1 cellular context compared by ENCODE assay signal in genomic region chr1:231194843-231195516, GRCh38.
TF ChIP-seq lines count a peak whose summit lies in the region.

No MANE protein-coding gene starts in this region.

TF ChIP-seq in K562, 482 proteins besides CTCF, POLR2A, EP300 and RAD21 (continued from another document and continues in another):
- TF ChIP-seq, protein P1, sequence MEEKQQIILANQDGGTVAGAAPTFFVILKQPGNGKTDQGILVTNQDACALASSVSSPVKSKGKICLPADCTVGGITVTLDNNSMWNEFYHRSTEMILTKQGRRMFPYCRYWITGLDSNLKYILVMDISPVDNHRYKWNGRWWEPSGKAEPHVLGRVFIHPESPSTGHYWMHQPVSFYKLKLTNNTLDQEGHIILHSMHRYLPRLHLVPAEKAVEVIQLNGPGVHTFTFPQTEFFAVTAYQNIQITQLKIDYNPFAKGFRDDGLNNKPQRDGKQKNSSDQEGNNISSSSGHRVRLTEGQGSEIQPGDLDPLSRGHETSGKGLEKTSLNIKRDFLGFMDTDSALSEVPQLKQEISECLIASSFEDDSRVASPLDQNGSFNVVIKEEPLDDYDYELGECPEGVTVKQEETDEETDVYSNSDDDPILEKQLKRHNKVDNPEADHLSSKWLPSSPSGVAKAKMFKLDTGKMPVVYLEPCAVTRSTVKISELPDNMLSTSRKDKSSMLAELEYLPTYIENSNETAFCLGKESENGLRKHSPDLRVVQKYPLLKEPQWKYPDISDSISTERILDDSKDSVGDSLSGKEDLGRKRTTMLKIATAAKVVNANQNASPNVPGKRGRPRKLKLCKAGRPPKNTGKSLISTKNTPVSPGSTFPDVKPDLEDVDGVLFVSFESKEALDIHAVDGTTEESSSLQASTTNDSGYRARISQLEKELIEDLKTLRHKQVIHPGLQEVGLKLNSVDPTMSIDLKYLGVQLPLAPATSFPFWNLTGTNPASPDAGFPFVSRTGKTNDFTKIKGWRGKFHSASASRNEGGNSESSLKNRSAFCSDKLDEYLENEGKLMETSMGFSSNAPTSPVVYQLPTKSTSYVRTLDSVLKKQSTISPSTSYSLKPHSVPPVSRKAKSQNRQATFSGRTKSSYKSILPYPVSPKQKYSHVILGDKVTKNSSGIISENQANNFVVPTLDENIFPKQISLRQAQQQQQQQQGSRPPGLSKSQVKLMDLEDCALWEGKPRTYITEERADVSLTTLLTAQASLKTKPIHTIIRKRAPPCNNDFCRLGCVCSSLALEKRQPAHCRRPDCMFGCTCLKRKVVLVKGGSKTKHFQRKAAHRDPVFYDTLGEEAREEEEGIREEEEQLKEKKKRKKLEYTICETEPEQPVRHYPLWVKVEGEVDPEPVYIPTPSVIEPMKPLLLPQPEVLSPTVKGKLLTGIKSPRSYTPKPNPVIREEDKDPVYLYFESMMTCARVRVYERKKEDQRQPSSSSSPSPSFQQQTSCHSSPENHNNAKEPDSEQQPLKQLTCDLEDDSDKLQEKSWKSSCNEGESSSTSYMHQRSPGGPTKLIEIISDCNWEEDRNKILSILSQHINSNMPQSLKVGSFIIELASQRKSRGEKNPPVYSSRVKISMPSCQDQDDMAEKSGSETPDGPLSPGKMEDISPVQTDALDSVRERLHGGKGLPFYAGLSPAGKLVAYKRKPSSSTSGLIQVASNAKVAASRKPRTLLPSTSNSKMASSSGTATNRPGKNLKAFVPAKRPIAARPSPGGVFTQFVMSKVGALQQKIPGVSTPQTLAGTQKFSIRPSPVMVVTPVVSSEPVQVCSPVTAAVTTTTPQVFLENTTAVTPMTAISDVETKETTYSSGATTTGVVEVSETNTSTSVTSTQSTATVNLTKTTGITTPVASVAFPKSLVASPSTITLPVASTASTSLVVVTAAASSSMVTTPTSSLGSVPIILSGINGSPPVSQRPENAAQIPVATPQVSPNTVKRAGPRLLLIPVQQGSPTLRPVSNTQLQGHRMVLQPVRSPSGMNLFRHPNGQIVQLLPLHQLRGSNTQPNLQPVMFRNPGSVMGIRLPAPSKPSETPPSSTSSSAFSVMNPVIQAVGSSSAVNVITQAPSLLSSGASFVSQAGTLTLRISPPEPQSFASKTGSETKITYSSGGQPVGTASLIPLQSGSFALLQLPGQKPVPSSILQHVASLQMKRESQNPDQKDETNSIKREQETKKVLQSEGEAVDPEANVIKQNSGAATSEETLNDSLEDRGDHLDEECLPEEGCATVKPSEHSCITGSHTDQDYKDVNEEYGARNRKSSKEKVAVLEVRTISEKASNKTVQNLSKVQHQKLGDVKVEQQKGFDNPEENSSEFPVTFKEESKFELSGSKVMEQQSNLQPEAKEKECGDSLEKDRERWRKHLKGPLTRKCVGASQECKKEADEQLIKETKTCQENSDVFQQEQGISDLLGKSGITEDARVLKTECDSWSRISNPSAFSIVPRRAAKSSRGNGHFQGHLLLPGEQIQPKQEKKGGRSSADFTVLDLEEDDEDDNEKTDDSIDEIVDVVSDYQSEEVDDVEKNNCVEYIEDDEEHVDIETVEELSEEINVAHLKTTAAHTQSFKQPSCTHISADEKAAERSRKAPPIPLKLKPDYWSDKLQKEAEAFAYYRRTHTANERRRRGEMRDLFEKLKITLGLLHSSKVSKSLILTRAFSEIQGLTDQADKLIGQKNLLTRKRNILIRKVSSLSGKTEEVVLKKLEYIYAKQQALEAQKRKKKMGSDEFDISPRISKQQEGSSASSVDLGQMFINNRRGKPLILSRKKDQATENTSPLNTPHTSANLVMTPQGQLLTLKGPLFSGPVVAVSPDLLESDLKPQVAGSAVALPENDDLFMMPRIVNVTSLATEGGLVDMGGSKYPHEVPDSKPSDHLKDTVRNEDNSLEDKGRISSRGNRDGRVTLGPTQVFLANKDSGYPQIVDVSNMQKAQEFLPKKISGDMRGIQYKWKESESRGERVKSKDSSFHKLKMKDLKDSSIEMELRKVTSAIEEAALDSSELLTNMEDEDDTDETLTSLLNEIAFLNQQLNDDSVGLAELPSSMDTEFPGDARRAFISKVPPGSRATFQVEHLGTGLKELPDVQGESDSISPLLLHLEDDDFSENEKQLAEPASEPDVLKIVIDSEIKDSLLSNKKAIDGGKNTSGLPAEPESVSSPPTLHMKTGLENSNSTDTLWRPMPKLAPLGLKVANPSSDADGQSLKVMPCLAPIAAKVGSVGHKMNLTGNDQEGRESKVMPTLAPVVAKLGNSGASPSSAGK (IDR thresholded peaks at IDR 0.05): peak; percentile 61
- peak; percentile 79 for TF ChIP-seq FOSL1 (tag; conservative IDR thresholded peaks at IDR 0.05)
- peak; percentile 74; the same call in 1 of the 2 replicates for TF ChIP-seq HES1 (IDR thresholded peaks at IDR 0.05; ENCODE audit: low read depth)
- TF ChIP-seq HCFC1 (IDR thresholded peaks at IDR 0.05; ENCODE audit: low read depth, low read length): no peak
- TF ChIP-seq ZKSCAN8 (CRISPR knock-in tag; IDR thresholded peaks at IDR 0.05): no peak
- TF ChIP-seq NFRKB (IDR thresholded peaks at IDR 0.05; ENCODE audit: low read depth): no peak
- peak; percentile 45 for TF ChIP-seq ZFX (CRISPR knock-in tag; IDR thresholded peaks at IDR 0.05)
- TF ChIP-seq CXXC5 (CRISPR knock-in tag; IDR thresholded peaks at IDR 0.05): peak; percentile 46
- TF ChIP-seq SRSF3 (IDR thresholded peaks at IDR 0.05; ENCODE audit: insufficient read depth, low read length): no peak
- peak; percentile 51; the same call in 1 of the 2 replicates for TF ChIP-seq DMBX1 (CRISPR knock-in tag; IDR thresholded peaks at IDR 0.05; ENCODE audit: borderline replicate concordance)
- TF ChIP-seq, protein P2, sequence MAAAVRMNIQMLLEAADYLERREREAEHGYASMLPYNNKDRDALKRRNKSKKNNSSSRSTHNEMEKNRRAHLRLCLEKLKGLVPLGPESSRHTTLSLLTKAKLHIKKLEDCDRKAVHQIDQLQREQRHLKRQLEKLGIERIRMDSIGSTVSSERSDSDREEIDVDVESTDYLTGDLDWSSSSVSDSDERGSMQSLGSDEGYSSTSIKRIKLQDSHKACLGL (CRISPR knock-in tag; IDR thresholded peaks at IDR 0.05; ENCODE audit: borderline replicate concordance, poor library complexity, severe bottlenecking): no peak
- no peak for TF ChIP-seq ELK3 (CRISPR knock-in tag; IDR thresholded peaks at IDR 0.05)
- no peak for TF ChIP-seq KHSRP (IDR thresholded peaks at IDR 0.05)
- no peak for TF ChIP-seq ZNF280A (IDR thresholded peaks at IDR 0.05; ENCODE audit: low read depth, partially characterized antibody)
- peak; percentile 47; the same call in 1 of the 2 replicates for TF ChIP-seq ARID1B (IDR thresholded peaks at IDR 0.05)
- TF ChIP-seq CBFA2T3 (IDR thresholded peaks at IDR 0.05): peak; percentile 81
- TF ChIP-seq, protein P3, sequence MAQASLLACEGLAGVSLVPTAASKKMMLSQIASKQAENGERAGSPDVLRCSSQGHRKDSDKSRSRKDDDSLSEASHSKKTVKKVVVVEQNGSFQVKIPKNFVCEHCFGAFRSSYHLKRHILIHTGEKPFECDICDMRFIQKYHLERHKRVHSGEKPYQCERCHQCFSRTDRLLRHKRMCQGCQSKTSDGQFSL (CRISPR knock-in tag; IDR thresholded peaks at IDR 0.05): no peak
- TF ChIP-seq, protein P3 (tag; IDR thresholded peaks at IDR 0.05): no peak
- peak; percentile 31; the same call in 1 of the 2 replicates for TF ChIP-seq MYC (IDR thresholded peaks at IDR 0.05; ENCODE audit: low read depth, low read length)
- no peak for TF ChIP-seq MYC (CRISPR knock-in tag; IDR thresholded peaks at IDR 0.05; ENCODE audit: borderline replicate concordance, low read depth)
- no peak for TF ChIP-seq ZNF79 (CRISPR knock-in tag; IDR thresholded peaks at IDR 0.05; ENCODE audit: low read depth)
- TF ChIP-seq NR3C1 (CRISPR knock-in tag; IDR thresholded peaks at IDR 0.05): no peak
- TF ChIP-seq MTF1 (CRISPR knock-in tag; IDR thresholded peaks at IDR 0.05; ENCODE audit: borderline replicate concordance): no peak
- no peak for TF ChIP-seq ZNF445 (CRISPR knock-in tag; IDR thresholded peaks at IDR 0.05; ENCODE audit: low read depth)
- no peak for TF ChIP-seq ARID2 (IDR thresholded peaks at IDR 0.05)
- TF ChIP-seq MEF2D (tag; conservative IDR thresholded peaks at IDR 0.05; ENCODE audit: low read depth): no peak
- no peak for TF ChIP-seq CREBBP (IDR thresholded peaks at IDR 0.05; ENCODE audit: low read depth, low read length)
- no peak for TF ChIP-seq ZNF217 (CRISPR knock-in tag; IDR thresholded peaks at IDR 0.05)
- TF ChIP-seq EGR1 (conservative IDR thresholded peaks at IDR 0.05): no peak
- TF ChIP-seq, protein P4, sequence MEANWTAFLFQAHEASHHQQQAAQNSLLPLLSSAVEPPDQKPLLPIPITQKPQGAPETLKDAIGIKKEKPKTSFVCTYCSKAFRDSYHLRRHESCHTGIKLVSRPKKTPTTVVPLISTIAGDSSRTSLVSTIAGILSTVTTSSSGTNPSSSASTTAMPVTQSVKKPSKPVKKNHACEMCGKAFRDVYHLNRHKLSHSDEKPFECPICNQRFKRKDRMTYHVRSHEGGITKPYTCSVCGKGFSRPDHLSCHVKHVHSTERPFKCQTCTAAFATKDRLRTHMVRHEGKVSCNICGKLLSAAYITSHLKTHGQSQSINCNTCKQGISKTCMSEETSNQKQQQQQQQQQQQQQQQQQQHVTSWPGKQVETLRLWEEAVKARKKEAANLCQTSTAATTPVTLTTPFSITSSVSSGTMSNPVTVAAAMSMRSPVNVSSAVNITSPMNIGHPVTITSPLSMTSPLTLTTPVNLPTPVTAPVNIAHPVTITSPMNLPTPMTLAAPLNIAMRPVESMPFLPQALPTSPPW (CRISPR knock-in tag; IDR thresholded peaks at IDR 0.05): no peak
- TF ChIP-seq, protein P5, sequence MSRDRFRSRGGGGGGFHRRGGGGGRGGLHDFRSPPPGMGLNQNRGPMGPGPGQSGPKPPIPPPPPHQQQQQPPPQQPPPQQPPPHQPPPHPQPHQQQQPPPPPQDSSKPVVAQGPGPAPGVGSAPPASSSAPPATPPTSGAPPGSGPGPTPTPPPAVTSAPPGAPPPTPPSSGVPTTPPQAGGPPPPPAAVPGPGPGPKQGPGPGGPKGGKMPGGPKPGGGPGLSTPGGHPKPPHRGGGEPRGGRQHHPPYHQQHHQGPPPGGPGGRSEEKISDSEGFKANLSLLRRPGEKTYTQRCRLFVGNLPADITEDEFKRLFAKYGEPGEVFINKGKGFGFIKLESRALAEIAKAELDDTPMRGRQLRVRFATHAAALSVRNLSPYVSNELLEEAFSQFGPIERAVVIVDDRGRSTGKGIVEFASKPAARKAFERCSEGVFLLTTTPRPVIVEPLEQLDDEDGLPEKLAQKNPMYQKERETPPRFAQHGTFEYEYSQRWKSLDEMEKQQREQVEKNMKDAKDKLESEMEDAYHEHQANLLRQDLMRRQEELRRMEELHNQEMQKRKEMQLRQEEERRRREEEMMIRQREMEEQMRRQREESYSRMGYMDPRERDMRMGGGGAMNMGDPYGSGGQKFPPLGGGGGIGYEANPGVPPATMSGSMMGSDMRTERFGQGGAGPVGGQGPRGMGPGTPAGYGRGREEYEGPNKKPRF (IDR thresholded peaks at IDR 0.05; ENCODE audit: low read depth, low read length): no peak
- TF ChIP-seq, protein P6, sequence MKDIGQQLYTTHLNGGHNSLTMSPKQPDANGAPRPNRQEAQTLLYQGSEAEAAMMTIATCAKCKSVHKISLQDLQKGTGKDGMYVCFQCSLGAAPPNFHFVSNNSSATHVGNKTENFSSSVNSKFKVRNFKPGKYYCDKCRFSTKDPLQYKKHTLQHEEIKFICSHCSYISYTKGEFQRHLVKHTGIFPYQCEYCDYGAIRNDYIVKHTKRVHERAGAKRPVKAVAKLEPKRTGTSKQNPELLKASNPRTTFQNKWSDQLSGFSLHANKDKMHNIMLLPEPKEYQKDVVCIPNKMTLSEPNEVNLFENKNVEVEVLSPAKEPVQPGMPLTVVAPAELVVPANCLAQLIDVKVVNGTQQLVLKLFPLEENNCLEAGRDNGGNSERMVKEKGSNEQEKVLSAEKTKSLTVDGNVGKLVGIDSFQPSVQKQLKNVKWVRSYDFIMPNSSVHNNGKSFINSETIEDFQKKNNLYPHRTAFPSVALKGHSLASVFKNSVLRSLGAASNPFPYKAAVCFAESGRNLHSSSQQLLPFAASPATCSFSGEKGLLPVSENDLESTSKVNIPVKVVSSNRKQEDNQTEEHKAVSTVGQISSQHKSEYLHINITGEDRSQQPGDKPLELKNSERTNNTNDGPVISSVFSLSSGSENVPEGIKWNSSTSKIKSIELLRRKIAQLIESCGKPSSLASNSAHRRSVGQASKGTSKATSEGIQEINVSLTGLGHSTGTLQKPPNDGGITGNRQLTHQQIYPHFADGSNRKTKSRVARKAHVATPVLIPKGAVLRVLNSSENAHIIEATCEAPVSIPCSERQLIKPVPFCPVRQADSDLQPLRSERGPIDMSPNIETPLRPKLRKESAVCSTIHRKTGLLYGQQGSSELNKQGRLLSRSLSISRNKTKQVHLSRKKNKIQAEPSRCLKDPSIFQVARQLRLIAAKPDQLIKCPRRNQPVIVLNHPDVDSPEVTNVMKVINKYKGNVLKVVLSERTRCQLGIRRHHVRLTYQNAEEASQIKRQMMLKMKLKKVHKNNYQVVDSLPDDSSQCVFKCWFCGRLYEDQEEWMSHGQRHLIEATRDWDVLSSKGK (CRISPR knock-in tag; IDR thresholded peaks at IDR 0.05): no peak
- no peak for TF ChIP-seq NONO (IDR thresholded peaks at IDR 0.05; ENCODE audit: low read depth in 2 of 2, low read length in 1 of 2)
